Comparison of ENCODE assay signal across 18 cellular contexts in genomic region chr15:41530363-41530956, GRCh38. TPM values are rescaled to one million over a fixed set of nuclear protein-coding genes. Genes with fewer than 3 reads are reported as not detected.
DNase-seq lines count a peak whose midpoint lies in the region; ATAC-seq and TF ChIP-seq lines count a peak whose summit lies in the region.
"Had no signal": no experiment of that assay in that cellular context is flagged by ENCODE, and none has a peak within 500 bp of the region (broad histone marks: within the 10 kb centered on the region; RNA-seq: fewer than 3 reads in every experiment).

No MANE protein-coding gene starts in this region.

- H3K4me1 Mint-ChIP-seq in CD14-positive monocyte: peaks cover 9% of the 10 kb centered on the region
- H3K4me1 Mint-ChIP-seq in dendritic cell treated with granulocyte-macrophage colony-stimulating factor and Interleukin-4, amounts not matched to agents 40 ng/mL and 50 ng/mL, for 4 days (ENCODE audit: low read depth): peaks cover 12% of the 10 kb centered on the region
- peaks cover 12% of the 10 kb centered on the region for H3K4me1 Mint-ChIP-seq in stimulated activated effector memory CD8-positive, alpha-beta T cell treated with anti-CD3 and anti-CD28 coated beads, Interleukin-12 subunit alpha, Interleukin-12 subunit beta, amount 100 ng/mL, for 72 hours

- peaks cover 65 to 91% of the 10 kb centered on the region in 2 donors for H3K36me3 Mint-ChIP-seq in CD14-positive monocyte
- peaks cover 86% of the 10 kb centered on the region for H3K36me3 Mint-ChIP-seq in dendritic cell treated with granulocyte-macrophage colony-stimulating factor and Interleukin-4, amounts not matched to agents 40 ng/mL and 50 ng/mL, for 4 days (ENCODE audit: low read depth)
- H3K36me3 Mint-ChIP-seq in stimulated activated effector memory CD8-positive, alpha-beta T cell treated with anti-CD3 and anti-CD28 coated beads, Interleukin-12 subunit alpha, Interleukin-12 subunit beta, amount 100 ng/mL, for 72 hours: peaks cover 97% of the 10 kb centered on the region

- no peaks in the 10 kb centered on the region for H3K9me3 Mint-ChIP-seq in CD14-positive monocyte
- H3K9me3 Mint-ChIP-seq in dendritic cell treated with granulocyte-macrophage colony-stimulating factor and Interleukin-4, amounts not matched to agents 40 ng/mL and 50 ng/mL, for 4 days: no peaks in the 10 kb centered on the region
- no peaks in the 10 kb centered on the region for H3K9me3 Mint-ChIP-seq in stimulated activated effector memory CD8-positive, alpha-beta T cell treated with anti-CD3 and anti-CD28 coated beads, Interleukin-12 subunit alpha, Interleukin-12 subunit beta, amount 100 ng/mL, for 72 hours

- H3K27ac Mint-ChIP-seq in CD14-positive monocyte: peak overlapping the region in 4 of 7 donors; percentile 4 to 75 (median 44)
- peak overlapping the region; percentile 60 for H3K27ac Mint-ChIP-seq in dendritic cell treated with granulocyte-macrophage colony-stimulating factor and Interleukin-4, amounts not matched to agents 40 ng/mL and 50 ng/mL, for 4 days
- H3K27ac Mint-ChIP-seq in stimulated activated effector memory CD8-positive, alpha-beta T cell treated with anti-CD3 and anti-CD28 coated beads, Interleukin-12 subunit alpha, Interleukin-12 subunit beta, amount 100 ng/mL, for 72 hours: peak overlapping the region; percentile 87

- no TSS peak for BruUV-seq in OCI-LY7 (replicated peaks; lab: Mats Ljungman, UMichigan)

- no peaks in the 10 kb centered on the region for H3K9me2 ChIP-seq in OCI-LY7 (ENCODE audit: insufficient read depth, low read length)

- H2AFZ ChIP-seq in OCI-LY7 (ENCODE audit: low read length): peak overlapping the region; percentile 14; the same call in 1 of the 2 replicates
- H2AFZ ChIP-seq: PC-9 had no signal

- peak overlapping the region in 1 of 2 donors; percentile 21 for H3K4me3 Mint-ChIP-seq in CD14-positive monocyte
- H3K4me3 Mint-ChIP-seq in dendritic cell treated with granulocyte-macrophage colony-stimulating factor and Interleukin-4, amounts not matched to agents 40 ng/mL and 50 ng/mL, for 4 days: no peak overlapping the region
- H3K4me3 Mint-ChIP-seq in stimulated activated effector memory CD8-positive, alpha-beta T cell treated with anti-CD3 and anti-CD28 coated beads, Interleukin-12 subunit alpha, Interleukin-12 subunit beta, amount 100 ng/mL, for 72 hours: no peak overlapping the region

- TF ChIP-seq CTCF in CD14-positive monocyte (IDR thresholded peaks at IDR 0.05) (no peak), OCI-LY7 (conservative IDR thresholded peaks at IDR 0.05; ENCODE audit: low read length) (no peak)

- no peaks in the 10 kb centered on the region for H3K79me2 ChIP-seq in OCI-LY7 (ENCODE audit: insufficient read depth, low read depth, low read length)

- CTCF ChIA-PET in OCI-LY7 (lab: Charles Lee; ENCODE audit: unreplicated experiment): no interaction called here

- peaks cover 82% of the 10 kb centered on the region for H3K36me3 ChIP-seq in OCI-LY7 (ENCODE audit: insufficient read depth, low read length)

- no peaks in the 10 kb centered on the region for H4K20me1 ChIP-seq in OCI-LY7 (ENCODE audit: insufficient read depth, low read length)

- H3K4me2 ChIP-seq in OCI-LY7 (ENCODE audit: low read length): peak overlapping the region; percentile 43
- H3K4me2 ChIP-seq: PC-9 had no signal

- no peaks in the 10 kb centered on the region for H3K9me3 ChIP-seq in OCI-LY7 (ENCODE audit: low read length)
- H3K9me3 ChIP-seq: MG63 had no signal

- POLR2A ChIA-PET in OCI-LY7 (lab: Charles Lee): no interaction called here

- intact Hi-C loops in CD14-positive monocyte (cut with micrococcal nuclease): no loop called here
- intact Hi-C loops in OCI-LY7 (cut with micrococcal nuclease; ENCODE audit: unreplicated experiment): no loop called here
- intact Hi-C loops in dendritic cell treated with granulocyte-macrophage colony-stimulating factor and Interleukin-4, amounts not matched to agents 40 ng/mL and 50 ng/mL, for 4 days (cut with micrococcal nuclease): no loop called here

- H3K27me3 Mint-ChIP-seq in CD14-positive monocyte (ENCODE audit: low read depth in 3 of 3): peaks cover 0 to 4% (median 0%) of the 10 kb centered on the region in 3 donors
- no peaks in the 10 kb centered on the region for H3K27me3 Mint-ChIP-seq in dendritic cell treated with granulocyte-macrophage colony-stimulating factor and Interleukin-4, amounts not matched to agents 40 ng/mL and 50 ng/mL, for 4 days

- H3K4me1 ChIP-seq in OCI-LY7 (ENCODE audit: insufficient read depth, low read length, poor library complexity, severe bottlenecking): peaks cover 11% of the 10 kb centered on the region

- H3K4me3 ChIP-seq in OCI-LY7 (ENCODE audit: low read depth, low read length, poor library complexity, severe bottlenecking): no peak overlapping the region
- H3K4me3 ChIP-seq: MG63, PC-9, SK-N-MC had no signal

- no peak for ATAC-seq in stimulated activated effector memory CD8-positive, alpha-beta T cell treated with anti-CD3 and anti-CD28 coated beads, Interleukin-12 subunit alpha, Interleukin-12 subunit beta, amount 100 ng/mL, for 72 hours
- no peak for ATAC-seq in HG02610 (IDR thresholded peaks at IDR 0.05; ENCODE audit: unreplicated experiment)
- ATAC-seq: Right ventricle myocardium inferior had no signal

- H3K27ac ChIP-seq in OCI-LY7 (ENCODE audit: low read depth, low read length, poor library complexity, severe bottlenecking): peak overlapping the region; percentile 21
- H3K27ac ChIP-seq: PC-9, SK-N-MC had no signal

- DNase-seq in CD14-positive monocyte (ENCODE audit: low spot score) (no peak), OCI-LY7 (ENCODE audit: low spot score) (peak; percentile 32), GM19240 (ENCODE audit: insufficient read length, low spot score) (no peak), DMS53 treated with DMSO at 0.1 percent for 48 hours (lab: John Stamatoyannopoulos, UW; ENCODE audit: unreplicated experiment) (no peak)
- no peak for DNase-seq in stimulated activated effector memory CD8-positive, alpha-beta T cell treated with anti-CD3 and anti-CD28 coated beads, Interleukin-12 subunit alpha, Interleukin-12 subunit beta, amount 100 ng/mL, for 72 hours (ENCODE audit: low spot score in 2 of 2)
- DNase-seq: Calu3, DMS79, GF-D8, GOT3, MG63, NCI-H1105, NCI-H187, NCI-H446, PC-9 had no signal

RNA-seq across cellular contexts. Expression of gene RPAP1, which starts 13.6 kb away (rescaled TPM):
- 1 to 10 TPM; 2.7 to 2.9 TPM for polyA plus RNA-seq in CD14-positive monocyte
- 19.3 and 24.3 TPM in 2 replicates for total RNA-seq in OCI-LY7 (2014; rRNA removed; shearing (Covaris generic))
- total RNA-seq in OCI-LY7 (2022): 39.9 and 51.6 TPM in 2 replicates

RNA-seq across cellular contexts. Expression of gene LTK, which starts 16.8 kb away (rescaled TPM):
- polyA plus RNA-seq in CD14-positive monocyte: not detected
- total RNA-seq in OCI-LY7 (2014; rRNA removed; shearing (Covaris generic)): 0.10 and 0.22 TPM in 2 replicates
- total RNA-seq in OCI-LY7 (2022): 0.11 TPM in 2 replicates

RNA-seq across cellular contexts. Expression of gene TYRO3, which starts 28.6 kb away (rescaled TPM):
- polyA plus RNA-seq in CD14-positive monocyte: under 1 TPM in 1 of 2 donors, not detected in 1; 0.12 TPM
- total RNA-seq in OCI-LY7 (2014; rRNA removed; shearing (Covaris generic)): not detected in 2 replicates
- total RNA-seq in OCI-LY7 (2022): 0.13 and 0.48 TPM in 2 replicates

RNA-seq across cellular contexts. Expression of gene ITPKA, which starts 36.8 kb away (rescaled TPM):
- not detected for polyA plus RNA-seq in CD14-positive monocyte
- not detected in 2 replicates for total RNA-seq in OCI-LY7 (2014; rRNA removed; shearing (Covaris generic))
- not detected in 2 replicates for total RNA-seq in OCI-LY7 (2022)
